Comparison of ENCODE assay signal across 8 cellular contexts in genomic region chr12:132909030-132909368, GRCh38. TPM values are rescaled to one million over a fixed set of nuclear protein-coding genes. Genes with fewer than 3 reads are reported as not detected.
A peak's percentile ranks its signal among the peaks of the same experiment; 100 is the strongest.
DNase-seq lines count a peak whose midpoint lies in the region; ATAC-seq, FAIRE-seq and TF ChIP-seq lines count a peak whose summit lies in the region.

No MANE protein-coding gene starts in this region.

- no peak for DNase-seq in activated T-cell treated with anti-CD3 and anti-CD28 coated beads, Interleukin-2, amount 50 U/mL, for 72 hours
- DNase-seq in activated T-cell treated with anti-CD3 and anti-CD28 coated beads for 4 hours (no peak), body of pancreas (no peak), lower lobe of right lung (no peak), transverse colon (no peak), putamen (ENCODE audit: low spot score) (no peak), HTR-8/SVneo (ENCODE audit: insufficient read length, low spot score) (no peak)
- DNase-seq in activated CD8-positive, alpha-beta memory T cell treated with anti-CD3 and anti-CD28 coated beads for 24 hours, result no peak

- TF ChIP-seq POLR2A in body of pancreas (IDR thresholded peaks at IDR 0.05) (peak in 1 of 3 donors; percentile 12), transverse colon (IDR thresholded peaks at IDR 0.05) (no peak)

- FAIRE-seq in HTR-8/SVneo (lab: Jason Lieb, UNC), result no peak

- H3K27ac Mint-ChIP-seq in activated T-cell treated with anti-CD3 and anti-CD28 coated beads, Interleukin-2, amount 50 U/mL, for 72 hours, result peak overlapping the region; percentile 56

- WGBS in body of pancreas, 2 donors, result 2 to 4% methylated on average over 10 to 19 of the region's 22 CpGs
- WGBS in transverse colon (ENCODE audit: low coverage in 1 of 2), 2 donors, result 1% methylated on average over 14 of the region's 22 CpGs; no CpG with 5 or more reads in 1 of the 2 donors

- TF ChIP-seq EP300 in transverse colon (IDR thresholded peaks at IDR 0.05; ENCODE audit: low read depth), result no peak

- peaks cover 8% of the 10 kb centered on the region for H3K4me1 Mint-ChIP-seq in activated T-cell treated with anti-CD3 and anti-CD28 coated beads, Interleukin-2, amount 50 U/mL, for 72 hours (ENCODE audit: low read depth)

- TF ChIP-seq CTCF in body of pancreas (IDR thresholded peaks at IDR 0.05) (no peak), lower lobe of right lung (IDR thresholded peaks at IDR 0.05) (no peak), transverse colon (IDR thresholded peaks at IDR 0.05) (no peak)

- ATAC-seq in activated T-cell treated with anti-CD3 and anti-CD28 coated beads, Interleukin-2, amount 50 U/mL, for 72 hours (replicated peaks in 1 of 2), result no peak
- ATAC-seq in body of pancreas (no peak), lower lobe of right lung (peak; percentile 18 to 31)

- H3K9me3 ChIP-seq in body of pancreas, result peaks cover 0 to 14% (median 0%) of the 10 kb centered on the region in 3 donors
- H3K9me3 ChIP-seq in lower lobe of right lung, result peaks cover 29% of the 10 kb centered on the region
- peaks cover 22 to 23% of the 10 kb centered on the region in 2 donors for H3K9me3 ChIP-seq in transverse colon

- H3K4me3 Mint-ChIP-seq in activated T-cell treated with anti-CD3 and anti-CD28 coated beads, Interleukin-2, amount 50 U/mL, for 72 hours, result peak overlapping the region; percentile 82 to 89

- H3K36me3 Mint-ChIP-seq in activated T-cell treated with anti-CD3 and anti-CD28 coated beads, Interleukin-2, amount 50 U/mL, for 72 hours (ENCODE audit: insufficient read depth in 2 of 2), result peaks cover 14 to 26% of the 10 kb centered on the region in 2 donors

- no peaks in the 10 kb centered on the region for H3K27me3 Mint-ChIP-seq in activated T-cell treated with anti-CD3 and anti-CD28 coated beads, Interleukin-2, amount 50 U/mL, for 72 hours (ENCODE audit: low read depth)

- H3K27ac ChIP-seq in body of pancreas, result peak overlapping the region; percentile 27 to 84 (median 57)
- peak overlapping the region; percentile 77 for H3K27ac ChIP-seq in lower lobe of right lung
- H3K27ac ChIP-seq in transverse colon, result peak overlapping the region; percentile 80 to 94 (median 88)

- H3K9me3 Mint-ChIP-seq in activated T-cell treated with anti-CD3 and anti-CD28 coated beads, Interleukin-2, amount 50 U/mL, for 72 hours, result peaks cover 9 to 11% of the 10 kb centered on the region in 2 donors

- peaks cover 18% of the 10 kb centered on the region for H3K4me1 ChIP-seq in body of pancreas
- H3K4me1 ChIP-seq in lower lobe of right lung, result peaks cover 22% of the 10 kb centered on the region
- H3K4me1 ChIP-seq in transverse colon, result peaks cover 0 to 19% (median 12%) of the 10 kb centered on the region in 4 donors

- H3K36me3 ChIP-seq in body of pancreas (replicated peaks in 1 of 2; ENCODE audit: insufficient read depth in 1 of 2, low read depth in 2 of 2) (no peaks in the 10 kb centered on the region), lower lobe of right lung (no peaks in the 10 kb centered on the region), transverse colon (no peaks in the 10 kb centered on the region)

- in situ Hi-C loops in transverse colon (cut with MboI; ENCODE audit: low pct_ligation_motif_present in 1 of 4, low pct_unique_long_range_greater_than_20kb in 1 of 4, low sequenced_read_pairs in 3 of 4), result no loop called here

- H3K27me3 ChIP-seq in body of pancreas (no peaks in the 10 kb centered on the region), lower lobe of right lung (ENCODE audit: low read depth) (peaks cover 21% of the 10 kb centered on the region), transverse colon (peaks cover 30% of the 10 kb centered on the region)

- intact Hi-C loops in body of pancreas (cut with DNase I) (no loop called here), lower lobe of right lung (cut with DNase I) (no loop called here), transverse colon (cut with DNase I; ENCODE audit: low total_unique reads) (no loop called here)

- H3K4me3 ChIP-seq in body of pancreas (peak overlapping the region; percentile 59 to 70), lower lobe of right lung (peak overlapping the region; percentile 67), transverse colon (peak overlapping the region; percentile 55 to 67 (median 64))

RNA-seq across cellular contexts. Expression of gene CHFR, which starts 21.6 kb away (rescaled TPM):
- 10 to 100 TPM; 68.3 to 72.3 TPM for total RNA-seq in activated T-cell treated with anti-CD3 and anti-CD28 coated beads, Interleukin-2, amount 50 U/mL, for 72 hours
- total RNA-seq in body of pancreas (10 to 100 TPM; 31.4 to 45.2 TPM), lower lobe of right lung (43.6 TPM), transverse colon (100 to 1,000 TPM in 1 of 4 donors, 10 to 100 TPM in 3; 47.7 to 132 (median 61.9) TPM)

RNA-seq across cellular contexts. Expression of gene ZNF605, which starts 47.1 kb away (rescaled TPM):
- 1 to 10 TPM; 6.8 to 8.7 TPM for total RNA-seq in activated T-cell treated with anti-CD3 and anti-CD28 coated beads, Interleukin-2, amount 50 U/mL, for 72 hours
- total RNA-seq in body of pancreas (10 to 100 TPM; 10.4 to 18.1 TPM), lower lobe of right lung (13.3 TPM), transverse colon (10 to 100 TPM in 2 of 4 donors, 1 to 10 TPM in 2; 4.5 to 21.3 (median 10.3) TPM)

Comparison
In these comparisons a context has a peak if more than half of its experiments do, and no peak if none do; other contexts are left out.
1. ATAC-seq: peak in lower lobe of right lung (2 of 2); none in activated T-cell treated with anti-CD3 and anti-CD28 coated beads, Interleukin-2, amount 50 U/mL, for 72 hours (0 of 2) and body of pancreas (single experiment).
2. Peak in every context shown above with its lines, with median percentiles within 50 percentile points of each other: H3K27ac ChIP-seq and H3K4me3 ChIP-seq.